In the genomic region with DNA sequence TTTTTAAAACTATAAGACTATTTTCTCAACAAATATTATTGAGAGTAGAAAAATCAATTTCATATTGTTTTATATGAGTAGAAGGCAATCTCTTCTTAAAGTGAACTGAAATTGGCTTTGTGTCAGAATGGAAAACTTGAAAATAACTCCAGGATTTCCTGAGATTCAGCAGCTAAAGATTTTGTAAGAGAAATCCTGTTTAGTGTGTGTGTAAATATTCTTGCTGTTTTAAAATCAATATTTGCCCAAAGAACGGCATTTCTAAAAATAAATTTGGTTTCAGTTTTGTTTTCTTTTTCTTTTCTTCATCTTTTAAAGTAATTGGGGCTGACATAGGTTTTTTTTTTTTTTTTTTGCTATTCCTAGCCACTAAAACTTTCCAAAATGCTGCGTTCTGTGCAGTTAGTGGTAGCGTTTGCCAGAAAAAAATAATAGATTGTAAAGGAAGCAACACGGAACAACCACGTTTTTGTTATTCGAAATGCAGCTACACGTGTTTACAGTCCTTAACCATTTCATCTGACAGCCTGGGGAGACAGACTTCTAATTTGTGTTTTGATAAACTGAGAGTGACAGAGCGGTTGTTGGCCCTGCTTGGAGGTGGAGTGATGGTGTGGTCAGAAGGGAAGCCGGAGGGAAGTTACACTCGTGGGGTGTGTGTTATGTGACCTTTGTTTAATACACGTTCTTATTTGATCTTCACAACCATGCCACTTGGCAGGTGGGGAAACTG, we compare ENCODE assay signal across 8 cellular contexts. TPM values are rescaled to one million over a fixed set of nuclear protein-coding genes. Genes with fewer than 3 reads are reported as not detected.
DNase-seq lines count a peak whose midpoint lies in the region; ATAC-seq and TF ChIP-seq lines count a peak whose summit lies in the region.

No MANE protein-coding gene starts in this region.

- CTCF ChIA-PET in GM10248 (lab: Yijun Ruan, JAX): interaction anchor here (0.7 to 4.1 kb wide), 8 partner anchors 10 to 51 kb away, joined by 3 to 15 read pairs (median 3); no protein-coding TSS in a partner anchor

- intact Hi-C loops in left ventricle myocardium inferior (cut with micrococcal nuclease) (no loop called here), upper lobe of right lung (cut with DNase I) (no loop called here)

- DNase-seq in Peyer's patch (peak in 1 of 3 donors; percentile 23), left ventricle myocardium inferior (no peak), upper lobe of right lung (no peak), GM10248 (ENCODE audit: extremely low spot score) (no peak), NCI-H146 (lab: John Stamatoyannopoulos, UW) (no peak), NCI-H345 treated with DMSO at 0.1 percent for 48 hours (lab: John Stamatoyannopoulos, UW; ENCODE audit: unreplicated experiment) (no peak)

- no peak for TF ChIP-seq CTCF in Peyer's patch (IDR thresholded peaks at IDR 0.05)
- TF ChIP-seq CTCF in left ventricle myocardium inferior (IDR thresholded peaks at IDR 0.05; ENCODE audit: borderline replicate concordance): no peak
- TF ChIP-seq CTCF in upper lobe of right lung (IDR thresholded peaks at IDR 0.05): no peak
- TF ChIP-seq CTCF in GM10248 (IDR thresholded peaks at IDR 0.05; ENCODE audit: control extremely low read depth, extremely low read depth, low read depth, missing control alignments): no peak

- ATAC-seq in GM18519 (IDR thresholded peaks at IDR 0.05; ENCODE audit: low FRiP score, unreplicated experiment) (peak; percentile 11), HG02798 (IDR thresholded peaks at IDR 0.05; ENCODE audit: poor library complexity, unreplicated experiment) (peak; percentile 21), upper lobe of right lung (peak; percentile 43)

- H3K4me3 ChIP-seq in Peyer's patch: peak overlapping the region in 3 of 4 donors; percentile 20 to 39 (median 25)
- peak overlapping the region; percentile 49 for H3K4me3 ChIP-seq in left ventricle myocardium inferior
- H3K4me3 ChIP-seq in upper lobe of right lung: peak overlapping the region; percentile 38

- H3K36me3 ChIP-seq in Peyer's patch: no peaks in the 10 kb centered on the region
- H3K36me3 ChIP-seq in left ventricle myocardium inferior: no peaks in the 10 kb centered on the region
- H3K36me3 ChIP-seq in upper lobe of right lung: no peaks in the 10 kb centered on the region

- TF ChIP-seq POLR2A in Peyer's patch (IDR thresholded peaks at IDR 0.05): no peak

- H3K4me1 ChIP-seq in Peyer's patch: peaks cover 10 to 48% (median 21%) of the 10 kb centered on the region in 4 donors
- peaks cover 33% of the 10 kb centered on the region for H3K4me1 ChIP-seq in left ventricle myocardium inferior
- H3K4me1 ChIP-seq in upper lobe of right lung: peaks cover 47% of the 10 kb centered on the region

- POLR2A ChIA-PET in GM10248 (lab: Yijun Ruan, JAX): no interaction called here

- peak overlapping the region; percentile 58 to 74 (median 66) for H3K27ac ChIP-seq in Peyer's patch
- peak overlapping the region; percentile 66 for H3K27ac ChIP-seq in left ventricle myocardium inferior (replicated peaks)
- peak overlapping the region; percentile 58 for H3K27ac ChIP-seq in upper lobe of right lung

- no peaks in the 10 kb centered on the region for H3K27me3 ChIP-seq in Peyer's patch
- no peaks in the 10 kb centered on the region for H3K27me3 ChIP-seq in left ventricle myocardium inferior (ENCODE audit: low read depth)
- no peaks in the 10 kb centered on the region for H3K27me3 ChIP-seq in upper lobe of right lung

- H3K9me3 ChIP-seq in Peyer's patch: no peaks in the 10 kb centered on the region
- H3K9me3 ChIP-seq in left ventricle myocardium inferior (replicated peaks): no peaks in the 10 kb centered on the region
- H3K9me3 ChIP-seq in upper lobe of right lung: no peaks in the 10 kb centered on the region

RNA-seq across cellular contexts. Expression of a gene that starts 21.6 kb away (rescaled TPM):
- total RNA-seq in Peyer's patch: 100 to 1,000 TPM in 3 of 4 donors, 10 to 100 TPM in 1; 19.0 to 353 (median 206) TPM
- total RNA-seq in left ventricle myocardium inferior: 0.16 TPM
- 5.6 TPM for total RNA-seq in upper lobe of right lung
